In the genomic region with DNA sequence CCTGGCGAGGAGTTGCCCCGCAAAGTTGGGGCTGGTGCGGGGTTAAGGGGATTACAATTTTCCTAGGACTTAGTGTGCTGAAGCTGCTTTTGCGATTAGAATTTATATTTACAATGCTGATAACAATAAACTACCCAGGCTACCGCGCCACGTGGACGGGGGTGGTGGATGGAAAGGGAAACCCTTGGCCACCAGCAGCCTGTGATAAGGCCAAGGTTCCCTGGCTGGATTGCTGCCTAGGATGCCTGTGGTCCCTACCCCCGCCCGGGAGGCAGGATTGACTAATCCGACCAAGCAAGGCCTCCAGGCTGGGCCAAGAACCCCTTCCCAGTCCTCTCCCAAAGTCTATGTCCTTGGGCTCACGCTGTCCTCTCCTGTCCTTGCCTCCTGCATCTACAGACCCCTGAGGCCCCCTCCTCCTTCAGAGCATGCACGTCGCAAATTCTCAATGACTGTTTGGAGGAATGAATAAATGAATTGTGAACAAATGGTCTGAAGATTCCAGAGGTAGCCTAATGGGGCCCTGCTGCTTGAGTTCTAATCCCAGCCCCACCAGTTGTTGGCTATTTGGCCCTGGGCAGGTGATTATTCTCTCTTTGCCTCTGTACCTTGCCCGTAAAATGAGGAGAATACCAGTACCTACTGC, we compare ENCODE assay signal across 9 cellular contexts. TPM values are rescaled to one million over a fixed set of nuclear protein-coding genes. Genes with fewer than 3 reads are reported as not detected.
A peak's percentile ranks its signal among the peaks of the same experiment; 100 is the strongest.
DNase-seq lines count a peak whose midpoint lies in the region; ATAC-seq, FAIRE-seq and TF ChIP-seq lines count a peak whose summit lies in the region.
"Had no signal": no experiment of that assay in that cellular context is flagged by ENCODE, and none has a peak within 500 bp of the region (broad histone marks: within the 10 kb centered on the region; RNA-seq: fewer than 3 reads in every experiment).

No MANE protein-coding gene starts in this region.

- no peaks in the 10 kb centered on the region for H3K4me1 Mint-ChIP-seq in activated naive CD4-positive, alpha-beta T cell treated with anti-CD3 and anti-CD28 coated beads, Interleukin-2, amount 10 ng/mL, durations not matched to agents 7 days and 5 days

- no peak overlapping the region for H3K27ac Mint-ChIP-seq in activated naive CD4-positive, alpha-beta T cell treated with anti-CD3 and anti-CD28 coated beads, Interleukin-2, amount 10 ng/mL, durations not matched to agents 7 days and 5 days

- peak; percentile 75 for ATAC-seq in IMR-90 (ENCODE audit: low read depth)

- H3K23me2 ChIP-seq in H1 (ENCODE audit: low read depth, low read length): no peaks in the 10 kb centered on the region; the same call in 1 of the 2 replicates

- peak overlapping the region; percentile 37; the same call in 1 of the 2 replicates for H3K27ac ChIP-seq in IMR-90 (ENCODE audit: insufficient read depth, low read length)
- peak overlapping the region; percentile 80 for H3K27ac ChIP-seq in H1 (ENCODE audit: low read depth, low read length)
- peak overlapping the region; percentile 63 for H3K27ac ChIP-seq in mesendoderm (ENCODE audit: low read depth, low read length)
- peak overlapping the region; percentile 49 to 94 (median 81) for H3K27ac ChIP-seq in tibial nerve

- H3K18ac ChIP-seq in IMR-90 (ENCODE audit: low read depth, low read length) (no peak overlapping the region), H1 (ENCODE audit: extremely low read depth, low read length) (peak overlapping the region; percentile 99), mesendoderm (ENCODE audit: low read length) (peak overlapping the region; percentile 86)

- no peak for TF ChIP-seq CTCF in IMR-90 (conservative IDR thresholded peaks at IDR 0.05; ENCODE audit: low read depth, low read length)
- no peak for TF ChIP-seq CTCF in H1 (IDR thresholded peaks at IDR 0.05; ENCODE audit: control extremely low read depth in 1 of 3, insufficient read depth in 1 of 3, low read depth in 1 of 3, low read length in 3 of 3)
- TF ChIP-seq CTCF in tibial nerve (IDR thresholded peaks at IDR 0.05): no peak

- H2BK120ac ChIP-seq in IMR-90 (ENCODE audit: low read depth, low read length) (peak overlapping the region; percentile 49; the same call in 1 of the 2 replicates), H1 (replicated peaks; ENCODE audit: low read depth, low read length) (no peak overlapping the region), mesendoderm (ENCODE audit: low read depth, low read length) (no peak overlapping the region)

- H2BK5ac ChIP-seq in IMR-90 (ENCODE audit: low read depth, low read length, poor library complexity, severe bottlenecking) (no peak overlapping the region), H1 (ENCODE audit: low read depth, low read length) (peak overlapping the region; percentile 96), mesendoderm (ENCODE audit: low read length) (no peak overlapping the region)

- intact Hi-C loops in IMR-90 (cut with micrococcal nuclease): no loop called here

- H3K4me1 ChIP-seq in IMR-90 (ENCODE audit: control insufficient read depth, insufficient read depth, low read length) (peaks cover 4% of the 10 kb centered on the region), H1 (replicated peaks in 1 of 4; ENCODE audit: control insufficient read depth in 3 of 4, insufficient read depth in 4 of 4, low read length in 3 of 4) (peaks cover 14 to 34% (median 23%) of the 10 kb centered on the region in 4 experiments), mesendoderm (ENCODE audit: control insufficient read depth, low read depth, low read length) (peaks cover 8% of the 10 kb centered on the region), tibial nerve (peaks cover 0 to 19% (median 5%) of the 10 kb centered on the region in 4 donors)

- no peaks in the 10 kb centered on the region for H3K27me3 ChIP-seq in IMR-90 (ENCODE audit: control insufficient read depth, insufficient read depth, low read length)
- no peaks in the 10 kb centered on the region for H3K27me3 ChIP-seq in H1 (replicated peaks in 1 of 4; ENCODE audit: control insufficient read depth in 3 of 4, extremely low read depth in 1 of 4, insufficient read depth in 3 of 4, low read length in 3 of 4)
- no peaks in the 10 kb centered on the region for H3K27me3 ChIP-seq in mesendoderm (ENCODE audit: insufficient read depth, low read length, poor library complexity)
- H3K27me3 ChIP-seq in tibial nerve: no peaks in the 10 kb centered on the region

- H2AK5ac ChIP-seq in IMR-90 (ENCODE audit: low read depth, low read length): no peak overlapping the region
- H2AK5ac ChIP-seq in H1 (ENCODE audit: low read depth, low read length): peak overlapping the region; percentile 93
- H2AK5ac ChIP-seq in mesendoderm (ENCODE audit: low read length): no peak overlapping the region

- no TSS peak for BruUV-seq in IMR-90 (replicated peaks; lab: Mats Ljungman, UMichigan)

- in situ Hi-C loops in IMR-90 (cut with MboI; ENCODE audit: low sequenced_read_pairs): no loop called here

- H3K4ac ChIP-seq in IMR-90 (ENCODE audit: low read depth, low read length) (peak overlapping the region; percentile 6), H1 (replicated peaks; ENCODE audit: insufficient read length, low read depth, low read length) (no peak overlapping the region), mesendoderm (ENCODE audit: low read depth, low read length) (no peak overlapping the region)

- H3K9me1 ChIP-seq in IMR-90 (ENCODE audit: insufficient read depth, low read length): no peaks in the 10 kb centered on the region

- peaks cover 48% of the 10 kb centered on the region for H3K27me3 Mint-ChIP-seq in activated naive CD4-positive, alpha-beta T cell treated with anti-CD3 and anti-CD28 coated beads, Interleukin-2, amount 10 ng/mL, durations not matched to agents 7 days and 5 days

- no CpG with 5 or more reads among the region's 15 CpGs for WGBS in IMR-90 (ENCODE audit: extremely low coverage in 2 of 2, insufficient read length in 1 of 2), 2 experiments
- WGBS in H1 (ENCODE audit: extremely low coverage in 1 of 2, insufficient coverage in 1 of 2, insufficient read length in 1 of 2, insufficient replicate concordance in 2 of 2, low coverage in 1 of 2, low lambda C conversion rate in 2 of 2, missing lambda C conversion rate in 1 of 2), 2 experiments: 41% methylated on average over 13 of the region's 15 CpGs; no CpG with 5 or more reads in 1 of the 2 experiments
- WGBS in mesendoderm (ENCODE audit: extremely low coverage, insufficient coverage, low lambda C conversion rate): no CpG with 5 or more reads among the region's 15 CpGs
- 20 to 26% methylated on average over 11 to 14 of the region's 15 CpGs for WGBS in tibial nerve, 2 donors

- H3K9me3 ChIP-seq in IMR-90 (ENCODE audit: control insufficient read depth, insufficient read depth, low read length) (peaks cover 8% of the 10 kb centered on the region), H1 (ENCODE audit: insufficient read depth in 2 of 2, low read depth in 1 of 2, low read length in 1 of 2) (peaks cover 26 to 30% of the 10 kb centered on the region in 2 experiments), tibial nerve (no peaks in the 10 kb centered on the region)

- FAIRE-seq in H1 (lab: Jason Lieb, UNC): no peak

- H2BK20ac ChIP-seq in IMR-90 (ENCODE audit: low read depth, low read length): peak overlapping the region; percentile 4; the same call in 1 of the 2 replicates
- H2BK20ac ChIP-seq in H1 (ENCODE audit: low read length): peak overlapping the region; percentile 98

- H3K9ac ChIP-seq in IMR-90 (ENCODE audit: low read depth, low read length): peak overlapping the region; percentile 39; the same call in 1 of the 2 replicates
- peak overlapping the region in 3 of 4 experiments; percentile 31 to 55 (median 35); a peak in 6 of 7 replicates for H3K9ac ChIP-seq in H1 (replicated peaks in 1 of 4; ENCODE audit: extremely low read depth in 1 of 4, low read depth in 3 of 4, low read length in 3 of 4)
- H3K9ac ChIP-seq in mesendoderm (ENCODE audit: low read length): peak overlapping the region; percentile 52

- peaks cover 11% of the 10 kb centered on the region for H3K9me3 Mint-ChIP-seq in activated naive CD4-positive, alpha-beta T cell treated with anti-CD3 and anti-CD28 coated beads, Interleukin-2, amount 10 ng/mL, durations not matched to agents 7 days and 5 days

- H3K56ac ChIP-seq in IMR-90 (ENCODE audit: extremely low read depth, insufficient read depth, low read length) (no peak overlapping the region), H1 (replicated peaks; ENCODE audit: insufficient read length, low read depth, low read length) (no peak overlapping the region), mesendoderm (ENCODE audit: low read length) (peak overlapping the region; percentile 54)

- H4K91ac ChIP-seq in IMR-90 (ENCODE audit: insufficient read depth, low read depth, low read length) (no peak overlapping the region), H1 (replicated peaks; ENCODE audit: insufficient read length, low read length) (peak overlapping the region; percentile 82)

- no peak for TF ChIP-seq RAD21 in IMR-90 (IDR thresholded peaks at IDR 0.05; ENCODE audit: low read length)
- no peak for TF ChIP-seq RAD21 in H1 (IDR thresholded peaks at IDR 0.05 in 1 of 2, conservative IDR thresholded peaks at IDR 0.05 in 1 of 2; ENCODE audit: low read depth in 2 of 2, low read length in 2 of 2)

- no peaks in the 10 kb centered on the region; the same call in 1 of the 2 replicates for H4K20me1 ChIP-seq in IMR-90 (ENCODE audit: insufficient read depth, low read length)
- H4K20me1 ChIP-seq in H1 (replicated peaks in 1 of 2; ENCODE audit: control insufficient read depth in 1 of 2, insufficient read depth in 2 of 2, low read length in 2 of 2): no peaks in the 10 kb centered on the region

- peak overlapping the region; percentile 93 for H2BK12ac ChIP-seq in H1 (ENCODE audit: low read depth, low read length)

- TF ChIP-seq POLR2A in IMR-90 (IDR thresholded peaks at IDR 0.05; ENCODE audit: low read depth, low read length): no peak
- TF ChIP-seq POLR2A in H1 (IDR thresholded peaks at IDR 0.05; ENCODE audit: control extremely low read depth in 1 of 2, low read depth in 2 of 2, low read length in 2 of 2): peak in 1 of 2 experiments; percentile 48; a peak in 2 of 3 replicates
- no peak for TF ChIP-seq POLR2A in tibial nerve (IDR thresholded peaks at IDR 0.05)

- H3K4me3 Mint-ChIP-seq in activated naive CD4-positive, alpha-beta T cell treated with anti-CD3 and anti-CD28 coated beads, Interleukin-2, amount 10 ng/mL, durations not matched to agents 7 days and 5 days: no peak overlapping the region

- peak overlapping the region; percentile 58; the same call in 1 of the 2 replicates for H3K14ac ChIP-seq in IMR-90 (replicated peaks; ENCODE audit: low read depth, low read length)
- no peak overlapping the region for H3K14ac ChIP-seq in H1 (ENCODE audit: insufficient read length)

- H2BK15ac ChIP-seq in IMR-90 (ENCODE audit: low read depth, low read length) (no peak overlapping the region; the same call in 2 of the 3 replicates), H1 (ENCODE audit: low read length) (peak overlapping the region; percentile 14; the same call in 1 of the 2 replicates), mesendoderm (replicated peaks; ENCODE audit: low read depth) (no peak overlapping the region)

- H3K79me2 ChIP-seq in H1 (ENCODE audit: control insufficient read depth in 1 of 2, insufficient read depth in 2 of 2, low read length in 2 of 2) (0 out of 4 replicates have a peak, but pooled peaks cover 0 to 2% of the 10 kb centered on the region in 2 experiments), mesendoderm (ENCODE audit: control insufficient read depth, insufficient read depth, low read length) (no peaks in the 10 kb centered on the region)

- H4K5ac ChIP-seq in IMR-90 (ENCODE audit: low read depth, low read length) (peak overlapping the region; percentile 37; the same call in 1 of the 2 replicates), H1 (ENCODE audit: insufficient read length, low read depth, low read length) (peak overlapping the region; percentile 58), mesendoderm (ENCODE audit: low read length) (no peak overlapping the region)

- H2AFZ ChIP-seq in IMR-90 (replicated peaks; ENCODE audit: low read length, poor library complexity) (peak overlapping the region; percentile 89), H1 (ENCODE audit: low read length) (peak overlapping the region; percentile 48; the same call in 1 of the 2 replicates)

- H4K8ac ChIP-seq in IMR-90 (ENCODE audit: low read depth in 2 of 2, low read length in 2 of 2) (peak overlapping the region; percentile 59 to 78; a peak in 2 of 4 replicates), H1 (ENCODE audit: extremely low read depth, insufficient read depth, low read length) (peak overlapping the region; percentile 87), mesendoderm (ENCODE audit: low read depth, low read length) (peak overlapping the region; percentile 70)

- dilution Hi-C loops in IMR-90 (cut with HindIII; ENCODE audit: low sequenced_read_pairs, unreplicated experiment): no loop called here

- H3K4me2 ChIP-seq in IMR-90 (ENCODE audit: low read depth, low read length) (peak overlapping the region; percentile 76), H1 (ENCODE audit: insufficient read depth in 1 of 2, low read depth in 2 of 2, low read length in 2 of 2) (peak overlapping the region; percentile 56 to 59), mesendoderm (ENCODE audit: low read length) (no peak overlapping the region)

- TF ChIP-seq EP300 in H1 (IDR thresholded peaks at IDR 0.05; ENCODE audit: borderline replicate concordance in 1 of 2, low read depth in 2 of 2, low read length in 2 of 2) (no peak), tibial nerve (IDR thresholded peaks at IDR 0.05) (no peak)

- POLR2A ChIA-PET in IMR-90 (lab: Charles Lee; ENCODE audit: unreplicated experiment): no interaction called here
- POLR2A ChIA-PET in H1 (lab: Charles Lee; ENCODE audit: partially characterized antibody): interaction anchor here (0.8 to 4.8 kb wide), 9 partner anchors 9 to 86 kb away, joined by 3 to 52 read pairs (median 5); no protein-coding TSS in a partner anchor

- peaks cover 6% of the 10 kb centered on the region for H3K36me3 Mint-ChIP-seq in activated naive CD4-positive, alpha-beta T cell treated with anti-CD3 and anti-CD28 coated beads, Interleukin-2, amount 10 ng/mL, durations not matched to agents 7 days and 5 days

- H3K36me3 ChIP-seq in IMR-90 (ENCODE audit: control insufficient read depth, insufficient read depth, low read length) (no peaks in the 10 kb centered on the region), H1 (ENCODE audit: control insufficient read depth in 2 of 4, insufficient read depth in 4 of 4, low read length in 3 of 4) (no peaks in the 10 kb centered on the region; a peak in 1 of 8 replicates), mesendoderm (ENCODE audit: control insufficient read depth, insufficient read depth, low read length) (no peaks in the 10 kb centered on the region), tibial nerve (no peaks in the 10 kb centered on the region)

- H2AK9ac ChIP-seq in IMR-90 (replicated peaks; ENCODE audit: low read depth, low read length, poor library complexity): peak overlapping the region; percentile 85

- peak overlapping the region; percentile 23 for H3K23ac ChIP-seq in IMR-90 (ENCODE audit: low read depth, low read length)
- no peak overlapping the region for H3K23ac ChIP-seq in H1 (ENCODE audit: insufficient read length)
- no peak overlapping the region for H3K23ac ChIP-seq in mesendoderm (ENCODE audit: low read length)

- CTCF ChIA-PET in IMR-90 (lab: Yijun Ruan, JAX): no interaction called here
- CTCF ChIA-PET in H1 (lab: Charles Lee; ENCODE audit: partially characterized antibody): interaction anchor here (1.1 to 2.4 kb wide), 3 partner anchors 11 to 80 kb away, joined by 3 to 10 read pairs (median 8); no protein-coding TSS in a partner anchor
- CTCF ChIA-PET in activated naive CD4-positive, alpha-beta T cell treated with anti-CD3 and anti-CD28 coated beads, Interleukin-2, amount 10 ng/mL, durations not matched to agents 7 days and 5 days (lab: Charles Lee): no interaction called here

- peak; percentile 70 for DNase-seq in IMR-90
- DNase-seq in H1 (ENCODE audit: low read depth in 1 of 2, low spot score in 2 of 2): no peak
- DNase-seq in mesendoderm: peak; percentile 91
- DNase-seq in tibial nerve (ENCODE audit: low spot score in 2 of 2): no peak
- DNase-seq in HPDE6-E6E7 (ENCODE audit: extremely low spot score): no peak
- DNase-seq in stimulated activated CD8-positive, alpha-beta memory T cell treated with anti-CD3 and anti-CD28 coated beads, Interleukin-4, amount 100 ng/mL, for 48 hours: no peak
- no peak for DNase-seq in activated naive CD4-positive, alpha-beta T cell treated with anti-CD3 and anti-CD28 coated beads, Interleukin-2, amount 10 ng/mL, durations not matched to agents 7 days and 5 days
- no peak for DNase-seq in activated CD4-positive, alpha-beta T cell treated with anti-CD3 and anti-CD28 coated beads for 48 hours
- DNase-seq: NCI-H1436 had no signal

- H3K79me1 ChIP-seq in IMR-90 (ENCODE audit: low read depth in 1 of 2, low read length in 2 of 2) (no peaks in the 10 kb centered on the region), H1 (ENCODE audit: low read depth, low read length) (no peaks in the 10 kb centered on the region; the same call in 1 of the 2 replicates), mesendoderm (ENCODE audit: low read length) (no peaks in the 10 kb centered on the region)

- H3K4me3 ChIP-seq in IMR-90 (ENCODE audit: insufficient read depth, low read depth, low read length) (peak overlapping the region; percentile 32), H1 (ENCODE audit: extremely low read depth in 1 of 4, insufficient read depth in 2 of 4, low read depth in 3 of 4, low read length in 4 of 4) (peak overlapping the region in 2 of 4 experiments; percentile 2 to 47; a peak in 3 of 8 replicates), mesendoderm (ENCODE audit: low read length) (no peak overlapping the region), tibial nerve (peak overlapping the region; percentile 39 to 74 (median 58))

RNA-seq across cellular contexts. Expression of a gene that starts 7.6 kb away (rescaled TPM):
- total RNA-seq in IMR-90 (2012; rRNA removed) (4.5 and 6.7 TPM in 2 replicates), tibial nerve (10 to 100 TPM; 53.7 to 83.9 (median 78.0) TPM)
- polyA plus RNA-seq in IMR-90 (2012; rRNA removed) (6.9 and 8.4 TPM in 2 replicates), H1 (2011; rRNA removed) (56.1 and 61.2 TPM in 2 replicates)
- 3.5 and 3.9 TPM in 2 replicates for polyA plus RNA-seq in IMR-90 (2012; cell fraction: cytosol; rRNA removed)
- polyA plus RNA-seq in IMR-90 (2012; cell fraction: nucleus; rRNA removed; ENCODE audit: low replicate concordance): 32.6 and 52.6 TPM in 2 replicates
- total RNA-seq in H1 (2021; fragmentation: NEBNext Ultra II Directional; extraction: Animal tissue kit (Norgen Biotek cat#: 25700)): 86.6 and 88.6 TPM in 2 replicates
- polyA plus RNA-seq in H1 (2011; cell fraction: cytosol; rRNA removed): 62.7 TPM
- polyA plus RNA-seq in H1 (2011; cell fraction: nucleus; rRNA removed): 96.7 TPM
- 56.0 to 72.8 TPM (median 59.6 TPM) in 4 replicates for polyA plus RNA-seq in H1 (2012, experiment 1 of 2)
- polyA plus RNA-seq in H1 (2012, experiment 2 of 2): 46.0 TPM
- 42.8 TPM for polyA plus RNA-seq in H1 (2013, experiment 1 of 2)
- 38.7 TPM for polyA plus RNA-seq in H1 (2013, experiment 2 of 2)
- 65.2 and 77.4 TPM in 2 replicates for polyA minus RNA-seq in H1 (2011; rRNA and poly(A)+ RNA removed)
- polyA minus RNA-seq in H1 (2011; cell fraction: cytosol; rRNA and poly(A)+ RNA removed): 39.8 TPM
- polyA minus RNA-seq in H1 (2011; cell fraction: nucleus; rRNA and poly(A)+ RNA removed): 69.2 TPM
- polyA plus RNA-seq in mesendoderm (2013, experiment 1 of 2): 30.5 TPM
- polyA plus RNA-seq in mesendoderm (2013, experiment 2 of 2): 30.1 TPM

Comparison
In these comparisons a context has a peak if more than half of its experiments do, and no peak if none do; other contexts are left out.
1. DNase-seq: peak in IMR-90 (single experiment) and mesendoderm (single experiment); none in H1 (0 of 2), tibial nerve (0 of 2), HPDE6-E6E7 (single experiment), stimulated activated CD8-positive, alpha-beta memory T cell treated with anti-CD3 and anti-CD28 coated beads, Interleukin-4, amount 100 ng/mL, for 48 hours (single experiment), activated naive CD4-positive, alpha-beta T cell treated with anti-CD3 and anti-CD28 coated beads, Interleukin-2, amount 10 ng/mL, durations not matched to agents 7 days and 5 days (single experiment) and activated CD4-positive, alpha-beta T cell treated with anti-CD3 and anti-CD28 coated beads for 48 hours (single experiment).
2. Peak in every context shown above with its lines, with median percentiles within 50 percentile points of each other: H3K27ac ChIP-seq, H3K9ac ChIP-seq and H4K8ac ChIP-seq.